In genomic region chr1:2509589-2509988, GRCh38 we compare ENCODE assay signal across 11 cellular contexts. TPM values are rescaled to one million over a fixed set of nuclear protein-coding genes. Genes with fewer than 3 reads are reported as not detected.
"Had no signal": no experiment of that assay in that cellular context is flagged by ENCODE, and none has a peak within 500 bp of the region (broad histone marks: within the 10 kb centered on the region; RNA-seq: fewer than 3 reads in every experiment).

No MANE protein-coding gene starts in this region.

- H3K4me3 Mint-ChIP-seq: GM23338, H9, HFFc6 had no signal

- H2AFZ ChIP-seq: GM23248, GM23338 had no signal

- H3K9me3 ChIP-seq: HAP-1 had no signal

- ATAC-seq: GM23338, HCT116 had no signal

- H3K4me3 ChIP-seq: GM23248, GM23338, HAP-1 had no signal

- H3K9me3 Mint-ChIP-seq: GM23338, H9, HFFc6 had no signal

- DNase-seq: GM23248, GOT3, H7, H9, HCEC 1CT, HFFc6 had no signal

- H3K27ac Mint-ChIP-seq: GM23338, H9, HFFc6 had no signal

- H3K27ac ChIP-seq: GM23248 had no signal

- H3K4me1 ChIP-seq: HAP-1 had no signal

- H3K4me2 ChIP-seq: GM23338 had no signal

- H3K9ac ChIP-seq: GM23248 had no signal

- H3K4me1 Mint-ChIP-seq: GM23338, H9 had no signal

RNA-seq across cellular contexts. Expression of gene HES5, which starts 20.5 kb away (rescaled TPM):
- total RNA-seq: GM23248, H4, H9 had no signal
- polyA plus RNA-seq: GM23248, H1 had no signal

RNA-seq across cellular contexts. Expression of gene PLCH2, which starts 33.5 kb away (rescaled TPM):
- total RNA-seq: GM23248 had no signal
- polyA plus RNA-seq: GM23248, GM23338 had no signal

RNA-seq across cellular contexts. Expression of gene TNFRSF14, which starts 46.6 kb away (rescaled TPM):
- total RNA-seq: GM23338 had no signal
- polyA plus RNA-seq: GM23338 had no signal
